8 cellular contexts compared by ENCODE assay signal in genomic region chr6:12010635-12011275, GRCh38. TPM values are rescaled to one million over a fixed set of nuclear protein-coding genes. Genes with fewer than 3 reads are reported as not detected.
DNase-seq lines count a peak whose midpoint lies in the region; ATAC-seq and TF ChIP-seq lines count a peak whose summit lies in the region.

No MANE protein-coding gene starts in this region.

- H3K27me3 ChIP-seq in heart left ventricle (no peaks in the 10 kb centered on the region), prostate gland (replicated peaks; ENCODE audit: insufficient read depth) (no peaks in the 10 kb centered on the region)

- DNase-seq in CD14-positive monocyte (ENCODE audit: low spot score) (no peak), NCI-H2196 treated with DMSO at 0.1 percent for 48 hours (lab: John Stamatoyannopoulos, UW; ENCODE audit: unreplicated experiment) (peak; percentile 55), heart left ventricle (peak; percentile 80 to 88 (median 83)), prostate gland (ENCODE audit: low spot score) (peak; percentile 66), cerebellar nuclear complex (lab: John Stamatoyannopoulos, UW) (no peak)

- peak overlapping the region; percentile 85 to 91 for H3K4me3 Mint-ChIP-seq in CD14-positive monocyte
- H3K4me3 Mint-ChIP-seq in activated T-helper 17 cell treated with anti-CD3 and anti-CD28 coated beads, Interleukin-2, amount 50 U/mL, for 72 hours = peak overlapping the region; percentile 99

- TF ChIP-seq POLR2A in heart left ventricle (IDR thresholded peaks at IDR 0.05) (no peak), prostate gland (IDR thresholded peaks at IDR 0.05) (peak; percentile 26)

- H3K4me3 ChIP-seq in heart left ventricle (peak overlapping the region; percentile 37 to 98 (median 78)), prostate gland (peak overlapping the region; percentile 77 to 84)

- peak overlapping the region; percentile 95 to 98 (median 98) for H3K27ac Mint-ChIP-seq in CD14-positive monocyte
- H3K27ac Mint-ChIP-seq in activated T-helper 17 cell treated with anti-CD3 and anti-CD28 coated beads, Interleukin-2, amount 50 U/mL, for 72 hours = peak overlapping the region; percentile 100

- H3K27me3 Mint-ChIP-seq in CD14-positive monocyte (ENCODE audit: low read depth in 3 of 3) = peaks cover 0 to 5% (median 5%) of the 10 kb centered on the region in 3 donors
- H3K27me3 Mint-ChIP-seq in activated T-helper 17 cell treated with anti-CD3 and anti-CD28 coated beads, Interleukin-2, amount 50 U/mL, for 72 hours = no peaks in the 10 kb centered on the region

- H3K36me3 ChIP-seq in heart left ventricle (peaks cover 0 to 6% (median 0%) of the 10 kb centered on the region in 9 donors), prostate gland (no peaks in the 10 kb centered on the region)

- H3K9me3 Mint-ChIP-seq in CD14-positive monocyte = peaks cover 0 to 9% (median 4%) of the 10 kb centered on the region in 7 donors
- H3K9me3 Mint-ChIP-seq in activated T-helper 17 cell treated with anti-CD3 and anti-CD28 coated beads, Interleukin-2, amount 50 U/mL, for 72 hours = no peaks in the 10 kb centered on the region

- intact Hi-C loops in CD14-positive monocyte (cut with micrococcal nuclease) = loop anchor here (5.0 kb wide), 1 partner anchor 33 kb away; no protein-coding TSS in a partner anchor
- intact Hi-C loops in heart left ventricle (cut with DNase I) = loop anchor here in 3 of 10 donors (5.0 to 10.0 kb wide), 3 partner anchors 306 to 356 kb away; no protein-coding TSS in a partner anchor
- intact Hi-C loops in prostate gland (cut with DNase I) = loop anchor here (10.0 kb wide), 1 partner anchor 426 kb away; no protein-coding TSS in a partner anchor

- peaks cover 0 to 7% (median 0%) of the 10 kb centered on the region in 12 donors for H3K9me3 ChIP-seq in heart left ventricle
- H3K9me3 ChIP-seq in prostate gland = no peaks in the 10 kb centered on the region

- H3K4me1 Mint-ChIP-seq in CD14-positive monocyte = peaks cover 35% of the 10 kb centered on the region
- peaks cover 21% of the 10 kb centered on the region for H3K4me1 Mint-ChIP-seq in activated T-helper 17 cell treated with anti-CD3 and anti-CD28 coated beads, Interleukin-2, amount 50 U/mL, for 72 hours

- H3K4me1 ChIP-seq in heart left ventricle (peaks cover 0 to 39% (median 19%) of the 10 kb centered on the region in 12 donors), prostate gland (replicated peaks) (no peaks in the 10 kb centered on the region)

- whole genome bisulfite sequencing in heart left ventricle, 4 donors = 0 to 1% (median 1%) methylated on average over 22 of the region's 22 CpGs
- 1% methylated on average over 22 of the region's 22 CpGs for WGBS in prostate gland

- H3K27ac ChIP-seq in heart left ventricle (peak overlapping the region; percentile 91 to 100 (median 96)), prostate gland (peak overlapping the region; percentile 96 to 98)

- TF ChIP-seq CTCF in CD14-positive monocyte (IDR thresholded peaks at IDR 0.05) (no peak), heart left ventricle (IDR thresholded peaks at IDR 0.05) (no peak), prostate gland (IDR thresholded peaks at IDR 0.05) (no peak)

- H3K36me3 Mint-ChIP-seq in CD14-positive monocyte = peaks cover 11 to 14% of the 10 kb centered on the region in 2 donors
- H3K36me3 Mint-ChIP-seq in activated T-helper 17 cell treated with anti-CD3 and anti-CD28 coated beads, Interleukin-2, amount 50 U/mL, for 72 hours (ENCODE audit: low read depth) = peaks cover 55% of the 10 kb centered on the region

- ATAC-seq in GM18868 (IDR thresholded peaks at IDR 0.05; ENCODE audit: unreplicated experiment) (peak; percentile 36), HG03045 (IDR thresholded peaks at IDR 0.05; ENCODE audit: unreplicated experiment) (peak; percentile 35), heart left ventricle (peak; percentile 13 to 61 (median 46))
- peak; percentile 53 for ATAC-seq in activated T-helper 17 cell treated with anti-CD3 and anti-CD28 coated beads, Interleukin-2, amount 50 U/mL, for 72 hours (replicated peaks)

RNA-seq across cellular contexts. Expression of gene HIVEP1, which starts 1.4 kb away (rescaled TPM):
- 1 to 10 TPM; 1.7 to 2.7 TPM for polyA plus RNA-seq in CD14-positive monocyte
- total RNA-seq in activated T-helper 17 cell treated with anti-CD3 and anti-CD28 coated beads, Interleukin-2, amount 50 U/mL, for 72 hours = 10 to 100 TPM; 29.4 to 75.5 TPM
- 10 to 100 TPM in 8 of 9 donors, 1 to 10 TPM in 1; 10.0 to 22.8 (median 13.7) TPM for total RNA-seq in heart left ventricle
- polyA plus RNA-seq in heart left ventricle = 1 to 10 TPM; 3.5 to 5.5 TPM
- 10 to 100 TPM; 35.2 to 38.0 TPM for total RNA-seq in prostate gland

Comparison
In these comparisons a context has a peak if more than half of its experiments do, and no peak if none do; other contexts are left out.
1. DNase-seq: peak in NCI-H2196 treated with DMSO at 0.1 percent for 48 hours (single experiment), heart left ventricle (5 of 5) and prostate gland (single experiment); none in CD14-positive monocyte (single experiment) and cerebellar nuclear complex (0 of 2).
2. Peak in every context shown above with its lines, with median percentiles within 50 percentile points of each other: ATAC-seq.